ENCODE assay signal across 39 cellular contexts in the genomic region with DNA sequence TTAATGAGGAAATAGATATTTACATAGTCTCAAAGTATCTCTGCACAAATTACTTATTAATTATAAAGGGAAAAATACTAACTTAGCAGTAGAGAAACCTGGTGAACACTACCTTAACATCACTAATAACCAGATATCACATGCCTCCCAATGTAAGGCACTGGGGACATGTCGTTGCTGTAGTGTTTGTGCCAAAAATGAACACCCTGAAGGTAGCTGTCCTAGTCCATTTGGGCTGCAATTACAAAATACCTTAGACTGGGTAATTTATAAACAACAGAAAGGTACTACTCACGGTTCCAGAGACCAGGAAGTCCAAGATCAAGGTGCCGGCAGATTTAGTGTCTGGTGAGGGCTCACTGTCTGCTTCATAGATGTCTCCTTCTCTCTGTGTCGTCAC. TPM values are rescaled to one million over a fixed set of nuclear protein-coding genes. Genes with fewer than 3 reads are reported as not detected.
"Had no signal": no experiment of that assay in that cellular context is flagged by ENCODE, and none has a peak within 500 bp of the region (broad histone marks: within the 10 kb centered on the region; RNA-seq: fewer than 3 reads in every experiment).

No MANE protein-coding gene starts in this region.

- H3K4me3 ChIP-seq: adrenal gland, ascending aorta, body of pancreas, breast epithelium, cardiac muscle cell had no signal

- DNase-seq: activated effector memory CD4-positive, alpha-beta T cell treated with anti-CD3 and anti-CD28 coated beads, Interleukin-2, amount 50 U/mL, for 16 hours; activated effector memory CD4-positive, alpha-beta T cell treated with Interleukin-2 at 50 U/mL for 16 hours; activated gamma-delta T cell; activated gamma-delta T cell treated with Interleukin-2 at 50 U/mL for 16 hours; activated naive CD4-positive, alpha-beta T cell; activated naive CD4-positive, alpha-beta T cell treated with anti-CD3 and anti-CD28 coated beads for 36 hours; activated naive CD4-positive, alpha-beta T cell treated with anti-CD3 and anti-CD28 coated beads, Interleukin-2, amount 10 ng/mL, durations not matched to agents 7 days and 5 days; activated naive CD4-positive, alpha-beta T cell treated with anti-CD3 and anti-CD28 coated beads, Interleukin-2, amount 50 U/mL, for 16 hours; activated naive CD4-positive, alpha-beta T cell treated with Interleukin-2 at 50 U/mL for 16 hours; activated naive CD8-positive, alpha-beta T cell treated with anti-CD3 and anti-CD28 coated beads for 36 hours; activated naive CD8-positive, alpha-beta T cell treated with anti-CD3 and anti-CD28 coated beads, Interleukin-2, amount 10 ng/mL, durations not matched to agents 7 days and 5 days; activated naive CD8-positive, alpha-beta T cell treated with anti-CD3 and anti-CD28 coated beads, Interleukin-2, amount 50 U/mL, for 24 hours; activated T-cell treated with anti-CD3 and anti-CD28 coated beads, Interleukin-2, amount 50 U/mL, for 24 hours; activated T-cell treated with anti-CD3 and anti-CD28 coated beads, Interleukin-2, amount 50 U/mL, for 4 hours; activated T-cell treated with anti-CD3 and anti-CD28 coated beads, Interleukin-2, amount 50 U/mL, for 48 hours; activated T-cell treated with anti-CD3 and anti-CD28 coated beads, Interleukin-2, amount 50 U/mL, for 72 hours; adrenal gland; amniotic stem cell; amygdala; anterior cingulate cortex; aorta; body of pancreas; brain microvascular endothelial cell; caudate nucleus; central memory CD4-positive, alpha-beta T cell; cerebellar nuclear complex had no signal

- H3K9me3 ChIP-seq: adrenal gland, ascending aorta, body of pancreas, breast epithelium had no signal

- H3K4me1 ChIP-seq: adrenal gland, ascending aorta, body of pancreas, breast epithelium had no signal

- H3K27me3 ChIP-seq: ascending aorta, body of pancreas, brain microvascular endothelial cell, cardiac muscle cell had no signal

- H3K27ac ChIP-seq: adrenal gland, ascending aorta, body of pancreas, brain microvascular endothelial cell, breast epithelium, cardiac muscle cell had no signal

- H3K36me3 ChIP-seq: adrenal gland, ascending aorta, brain microvascular endothelial cell, breast epithelium, cardiac muscle cell had no signal

- ATAC-seq: activated naive CD4-positive, alpha-beta T cell treated with anti-CD3 and anti-CD28 coated beads, Interleukin-2, amount 50 U/mL, for 72 hours; activated naive CD8-positive, alpha-beta T cell treated with anti-CD3 and anti-CD28 coated beads, Interleukin-2, amount 50 U/mL, for 24 hours; activated T-cell treated with anti-CD3 and anti-CD28 coated beads, Interleukin-2, amount 50 U/mL, for 4 hours; activated T-cell treated with anti-CD3 and anti-CD28 coated beads, Interleukin-2, amount 50 U/mL, for 72 hours; activated T-helper 17 cell treated with anti-CD3 and anti-CD28 coated beads, Interleukin-2, amount 50 U/mL, for 72 hours; body of pancreas had no signal

- FAIRE-seq: bronchial epithelial cell had no signal

RNA-seq across cellular contexts. Expression of gene MPC1L, which starts 10.7 kb away (rescaled TPM):
- total RNA-seq: activated naive CD4-positive, alpha-beta T cell treated with anti-CD3 and anti-CD28 coated beads for 36 hours; activated naive CD4-positive, alpha-beta T cell treated with anti-CD3 and anti-CD28 coated beads, Interleukin-2, amount 50 U/mL, for 72 hours; activated naive CD8-positive, alpha-beta T cell treated with anti-CD3 and anti-CD28 coated beads for 36 hours; activated naive CD8-positive, alpha-beta T cell treated with anti-CD3 and anti-CD28 coated beads, Interleukin-2, amount 10 ng/mL, durations not matched to agents 7 days and 5 days; activated T-cell treated with anti-CD3 and anti-CD28 coated beads, Interleukin-2, amount 50 U/mL, for 4 hours; activated T-cell treated with anti-CD3 and anti-CD28 coated beads, Interleukin-2, amount 50 U/mL, for 72 hours; activated T-helper 1 cell treated with anti-CD3 and anti-CD28 coated beads, Interleukin-12 subunit alpha, Interleukin-12 subunit beta, Interleukin-2, Interleukin-4 antibody, amounts not matched to agents 30 ng/mL and 10 ng/mL and 1 ng/mL, durations not matched to agents 14 hours and 24 hours and 36 hours; activated T-helper 17 cell treated with anti-CD3 and anti-CD28 coated beads, Interleukin-2, amount 50 U/mL, for 72 hours; activated T-helper 2 cell treated with anti-CD3 and anti-CD28 coated beads, Interferon-gamma antibody, Interleukin-2, Interleukin-4, amounts not matched to agents 10 μg/mL and 5 μg/mL and 100 μg/mL, durations not matched to agents 14 hours and 24 hours and 36 hours; adrenal gland; aorta; ascending aorta; astrocyte; body of pancreas; breast epithelium; bronchial epithelial cell; cardiac muscle cell; cardiac septum; cerebellum; chondrocyte had no signal
- polyA plus RNA-seq: adipose tissue, adrenal gland, aorta, cardiac muscle cell had no signal
